ENCODE assay signal across 1 cellular context in the genomic region with DNA sequence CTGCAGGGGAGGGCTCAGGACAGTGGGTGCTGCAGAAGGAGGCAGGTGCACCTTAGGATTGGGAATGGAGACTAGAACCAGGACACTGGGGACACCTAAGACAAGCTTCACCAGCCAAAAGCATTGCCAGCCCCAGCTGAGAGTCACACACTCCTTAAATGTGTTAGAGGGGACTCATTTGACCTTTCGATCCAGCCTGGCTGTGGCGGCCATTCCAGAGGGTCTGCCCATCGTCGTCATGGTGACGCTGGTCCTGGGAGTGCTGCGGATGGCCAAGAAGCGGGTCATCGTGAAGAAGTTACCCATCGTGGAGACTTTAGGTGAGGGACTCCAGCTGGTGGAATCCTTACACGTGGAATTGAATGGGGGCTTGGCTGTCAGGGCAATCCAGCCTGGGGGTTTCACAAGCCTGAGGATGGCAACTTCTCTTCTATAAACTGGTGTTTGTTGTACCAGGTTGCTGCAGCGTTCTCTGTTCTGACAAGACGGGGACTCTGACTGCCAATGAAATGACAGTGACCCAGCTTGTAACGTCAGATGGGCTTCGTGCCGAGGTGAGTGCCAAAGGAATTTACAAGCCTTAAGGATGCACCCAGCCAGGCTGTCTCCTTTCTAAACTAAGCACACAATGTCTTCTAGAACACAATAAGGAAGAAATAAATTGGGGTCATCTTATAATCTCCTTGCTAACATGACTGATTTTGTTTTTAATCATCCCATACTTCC.
TF ChIP-seq lines count a peak whose summit lies in the region.

No MANE protein-coding gene starts in this region.

TF ChIP-seq in IMR-90, 13 proteins besides CTCF, POLR2A, EP300 and RAD21:
- TF ChIP-seq, protein P1, sequence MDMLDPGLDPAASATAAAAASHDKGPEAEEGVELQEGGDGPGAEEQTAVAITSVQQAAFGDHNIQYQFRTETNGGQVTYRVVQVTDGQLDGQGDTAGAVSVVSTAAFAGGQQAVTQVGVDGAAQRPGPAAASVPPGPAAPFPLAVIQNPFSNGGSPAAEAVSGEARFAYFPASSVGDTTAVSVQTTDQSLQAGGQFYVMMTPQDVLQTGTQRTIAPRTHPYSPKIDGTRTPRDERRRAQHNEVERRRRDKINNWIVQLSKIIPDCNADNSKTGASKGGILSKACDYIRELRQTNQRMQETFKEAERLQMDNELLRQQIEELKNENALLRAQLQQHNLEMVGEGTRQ (IDR thresholded peaks at IDR 0.05; ENCODE audit: low read depth, low read length), result no peak
- no peak for TF ChIP-seq MXI1 (IDR thresholded peaks at IDR 0.05; ENCODE audit: borderline replicate concordance, low read depth, low read length)
TF ChIP-seq in IMR-90: peak in this region for 0.
